Comparison of ENCODE assay signal across 8 cellular contexts in the genomic region with DNA sequence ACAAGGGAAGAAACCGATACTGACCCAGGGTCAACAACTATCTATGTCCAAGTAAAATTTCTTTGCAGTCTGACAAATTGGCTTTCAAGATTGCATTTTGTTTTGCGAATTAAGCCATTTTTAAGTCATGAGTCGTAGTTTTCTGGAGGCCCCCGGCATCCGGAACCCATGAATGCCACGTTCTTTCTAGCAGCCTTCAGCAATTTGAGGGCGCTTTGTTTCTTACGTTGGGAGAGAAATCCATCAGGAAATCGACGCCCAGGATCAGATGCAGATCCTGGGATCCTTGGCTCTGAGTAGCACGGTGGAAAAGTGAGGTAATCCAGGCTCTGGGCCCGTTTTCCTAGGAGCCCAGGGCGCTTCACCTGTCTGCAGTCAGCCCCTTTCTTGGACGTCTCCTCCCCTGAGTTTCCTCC. TPM values are rescaled to one million over a fixed set of nuclear protein-coding genes. Genes with fewer than 3 reads are reported as not detected.
A peak's percentile ranks its signal among the peaks of the same experiment; 100 is the strongest.
DNase-seq lines count a peak whose midpoint lies in the region; ATAC-seq and TF ChIP-seq lines count a peak whose summit lies in the region.

No MANE protein-coding gene starts in this region.

- H3K9me3 Mint-ChIP-seq in activated T-cell treated with anti-CD3 and anti-CD28 coated beads, Interleukin-2, amount 50 U/mL, for 4 hours, result no peaks in the 10 kb centered on the region
- H3K9me3 Mint-ChIP-seq in activated B cell treated with CpG ODN at 0.5 μM for 24 hours, result no peaks in the 10 kb centered on the region
- no peaks in the 10 kb centered on the region for H3K9me3 Mint-ChIP-seq in stimulated activated naive CD8-positive, alpha-beta T cell treated with anti-CD3 and anti-CD28 coated beads, Interleukin-15, Interleukin-2, amounts not matched to agents 100 ng/mL and 50 ng/mL, for 24 hours

- no peaks in the 10 kb centered on the region for H3K9me3 ChIP-seq in iPS-18c (ENCODE audit: control insufficient read depth, insufficient read depth, low read length)

- no peaks in the 10 kb centered on the region for H3K27me3 Mint-ChIP-seq in activated T-cell treated with anti-CD3 and anti-CD28 coated beads, Interleukin-2, amount 50 U/mL, for 4 hours (ENCODE audit: low read depth)
- H3K27me3 Mint-ChIP-seq in activated B cell treated with CpG ODN at 0.5 μM for 24 hours, result no peaks in the 10 kb centered on the region
- H3K27me3 Mint-ChIP-seq in stimulated activated naive CD8-positive, alpha-beta T cell treated with anti-CD3 and anti-CD28 coated beads, Interleukin-15, Interleukin-2, amounts not matched to agents 100 ng/mL and 50 ng/mL, for 24 hours, result no peaks in the 10 kb centered on the region

- POLR2A ChIA-PET in activated B cell treated with CpG ODN at 0.5 μM for 24 hours (lab: Charles Lee), result interaction anchor here (0.7 to 4.9 kb wide), 8 partner anchors 9 to 912 kb away, joined by 3 to 43 read pairs (median 8); a partner anchor contains a TSS

- H3K4me3 ChIP-seq in iPS-18c (ENCODE audit: insufficient read depth, low read depth, low read length), result peak overlapping the region; percentile 91

- H3K36me3 Mint-ChIP-seq in activated T-cell treated with anti-CD3 and anti-CD28 coated beads, Interleukin-2, amount 50 U/mL, for 4 hours (ENCODE audit: insufficient read depth), result peaks cover 2% of the 10 kb centered on the region
- H3K36me3 Mint-ChIP-seq in activated B cell treated with CpG ODN at 0.5 μM for 24 hours (ENCODE audit: low read depth), result peaks cover 3% of the 10 kb centered on the region
- H3K36me3 Mint-ChIP-seq in stimulated activated naive CD8-positive, alpha-beta T cell treated with anti-CD3 and anti-CD28 coated beads, Interleukin-15, Interleukin-2, amounts not matched to agents 100 ng/mL and 50 ng/mL, for 24 hours (ENCODE audit: low read depth), result peaks cover 6% of the 10 kb centered on the region

- no peak for DNase-seq in activated T-cell treated with anti-CD3 and anti-CD28 coated beads, Interleukin-2, amount 50 U/mL, for 4 hours
- no peak for DNase-seq in activated T-cell treated with anti-CD3 and anti-CD28 coated beads for 4 hours
- DNase-seq in activated B cell treated with CpG ODN at 0.5 μM for 24 hours, result no peak
- no peak for DNase-seq in EL

- H3K4me1 Mint-ChIP-seq in activated T-cell treated with anti-CD3 and anti-CD28 coated beads, Interleukin-2, amount 50 U/mL, for 4 hours (ENCODE audit: low read depth), result peaks cover 21% of the 10 kb centered on the region
- peaks cover 13% of the 10 kb centered on the region for H3K4me1 Mint-ChIP-seq in activated B cell treated with CpG ODN at 0.5 μM for 24 hours
- peaks cover 22% of the 10 kb centered on the region for H3K4me1 Mint-ChIP-seq in stimulated activated naive CD8-positive, alpha-beta T cell treated with anti-CD3 and anti-CD28 coated beads, Interleukin-15, Interleukin-2, amounts not matched to agents 100 ng/mL and 50 ng/mL, for 24 hours (ENCODE audit: low read depth)

- CTCF ChIA-PET in activated B cell treated with CpG ODN at 0.5 μM for 24 hours (lab: Charles Lee), result no interaction called here

- peak; percentile 5 to 13 for ATAC-seq in activated T-cell treated with anti-CD3 and anti-CD28 coated beads, Interleukin-2, amount 50 U/mL, for 4 hours
- ATAC-seq in HG02885 (IDR thresholded peaks at IDR 0.05; ENCODE audit: poor library complexity, unreplicated experiment) (peak; percentile 2), activated B cell treated with CpG ODN at 0.5 μM for 24 hours (ENCODE audit: low read depth) (no peak), GM21360 (IDR thresholded peaks at IDR 0.05; ENCODE audit: unreplicated experiment) (no peak)

- H3K27ac Mint-ChIP-seq in activated B cell treated with CpG ODN at 0.5 μM for 24 hours, result peak overlapping the region; percentile 95
- peak overlapping the region; percentile 98 for H3K27ac Mint-ChIP-seq in stimulated activated naive CD8-positive, alpha-beta T cell treated with anti-CD3 and anti-CD28 coated beads, Interleukin-15, Interleukin-2, amounts not matched to agents 100 ng/mL and 50 ng/mL, for 24 hours

- intact Hi-C loops in activated B cell treated with CpG ODN at 0.5 μM for 24 hours (cut with micrococcal nuclease), result loop anchor here (1.0 to 5.0 kb wide), 5 partner anchors 12 to 336 kb away; a partner anchor contains a TSS

- TF ChIP-seq CTCF in activated B cell treated with CpG ODN at 0.5 μM for 24 hours (IDR thresholded peaks at IDR 0.05), result no peak

- no peak overlapping the region for H3K4me3 Mint-ChIP-seq in activated T-cell treated with anti-CD3 and anti-CD28 coated beads, Interleukin-2, amount 50 U/mL, for 4 hours
- H3K4me3 Mint-ChIP-seq in activated B cell treated with CpG ODN at 0.5 μM for 24 hours, result no peak overlapping the region
- H3K4me3 Mint-ChIP-seq in stimulated activated naive CD8-positive, alpha-beta T cell treated with anti-CD3 and anti-CD28 coated beads, Interleukin-15, Interleukin-2, amounts not matched to agents 100 ng/mL and 50 ng/mL, for 24 hours, result no peak overlapping the region

RNA-seq across cellular contexts. Expression of a gene that starts 0.3 kb away (rescaled TPM):
- total RNA-seq in activated T-cell treated with anti-CD3 and anti-CD28 coated beads, Interleukin-2, amount 50 U/mL, for 4 hours, result 100 to 1,000 TPM; 161 to 191 (median 176) TPM
- total RNA-seq in activated B cell treated with CpG ODN at 0.5 μM for 24 hours, result 63.5 and 63.8 TPM in 2 replicates

RNA-seq across cellular contexts. Expression of a gene that starts 40.2 kb away (rescaled TPM):
- total RNA-seq in activated T-cell treated with anti-CD3 and anti-CD28 coated beads, Interleukin-2, amount 50 U/mL, for 4 hours, result 10 to 100 TPM; 58.5 to 62.4 (median 58.6) TPM
- total RNA-seq in activated B cell treated with CpG ODN at 0.5 μM for 24 hours, result 44.8 and 58.8 TPM in 2 replicates

Comparison
In these comparisons a context has a peak if more than half of its experiments do, and no peak if none do; other contexts are left out.
1. ATAC-seq: peak in activated T-cell treated with anti-CD3 and anti-CD28 coated beads, Interleukin-2, amount 50 U/mL, for 4 hours (2 of 2) and HG02885 (single experiment); none in activated B cell treated with CpG ODN at 0.5 μM for 24 hours (single experiment) and GM21360 (single experiment).